ENCODE assay signal across 9 cellular contexts in the genomic region with DNA sequence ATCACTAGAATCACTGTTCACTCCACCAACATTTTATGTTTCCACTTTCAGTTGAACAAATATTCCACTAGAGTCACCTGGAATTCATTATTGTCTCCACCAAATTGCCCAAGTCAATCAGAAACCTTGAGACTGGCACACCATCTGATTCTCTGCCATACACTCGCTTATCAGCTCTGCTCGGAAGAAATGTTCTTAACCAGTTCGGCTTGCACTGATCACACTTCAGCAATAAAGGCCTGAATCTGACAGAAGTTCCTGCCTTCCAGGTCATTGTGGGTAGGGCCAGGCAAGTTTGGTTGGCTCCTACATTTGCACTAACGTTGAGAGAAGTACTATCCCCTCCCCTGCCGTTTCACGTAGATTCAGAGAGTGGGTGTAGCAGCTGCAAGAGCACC. TPM values are rescaled to one million over a fixed set of nuclear protein-coding genes. Genes with fewer than 3 reads are reported as not detected.
DNase-seq lines count a peak whose midpoint lies in the region; ATAC-seq and TF ChIP-seq lines count a peak whose summit lies in the region.
"Had no signal": no experiment of that assay in that cellular context is flagged by ENCODE, and none has a peak within 500 bp of the region (broad histone marks: within the 10 kb centered on the region; RNA-seq: fewer than 3 reads in every experiment).

No MANE protein-coding gene starts in this region.

- H4K20me1 ChIP-seq in BLaER1 (peaks cover 60% of the 10 kb centered on the region), Karpas-422 (ENCODE audit: insufficient read depth, low read depth, low read length) (peaks cover 47% of the 10 kb centered on the region)

- H2AFZ ChIP-seq in Karpas-422 (ENCODE audit: low read length) = no peak overlapping the region

- H3K36me3 ChIP-seq in BLaER1 (peaks cover 36% of the 10 kb centered on the region), Karpas-422 (ENCODE audit: insufficient read depth, low read length) (peaks cover 27% of the 10 kb centered on the region; the same call in 1 of the 2 replicates)

- peaks cover 59% of the 10 kb centered on the region for H3K79me2 ChIP-seq in Karpas-422 (ENCODE audit: low read length)

- H3K4me1 Mint-ChIP-seq in nephron = peaks cover 70% of the 10 kb centered on the region

- no peaks in the 10 kb centered on the region for H3K9me2 ChIP-seq in Karpas-422 (replicated peaks; ENCODE audit: insufficient read depth, low read length)

- no peaks in the 10 kb centered on the region for H3K9me3 Mint-ChIP-seq in nephron

- H3K4me1 ChIP-seq in BLaER1 (peaks cover 56% of the 10 kb centered on the region), Karpas-422 (ENCODE audit: low read length) (peaks cover 50% of the 10 kb centered on the region)

- DNase-seq in Karpas-422 (no peak), dorsolateral prefrontal cortex (no peak), CD1c-positive myeloid dendritic cell (ENCODE audit: extremely low spot score) (no peak), Ammon's horn (ENCODE audit: low spot score) (no peak), globus pallidus (ENCODE audit: low spot score) (no peak)

- H3K36me3 Mint-ChIP-seq in nephron (ENCODE audit: low read depth) = peaks cover 25% of the 10 kb centered on the region

- H3K4me3 Mint-ChIP-seq in nephron = peak overlapping the region; percentile 94 to 100 (median 100)

- H3K27ac ChIP-seq in BLaER1 (peak overlapping the region; percentile 88), Karpas-422 (ENCODE audit: low read length) (peak overlapping the region; percentile 98), dorsolateral prefrontal cortex (peak overlapping the region in 43 of 59 donors; percentile 29 to 96 (median 89))

- H3K27me3 Mint-ChIP-seq in nephron (ENCODE audit: low read depth) = no peaks in the 10 kb centered on the region

- intact Hi-C loops in dorsolateral prefrontal cortex (cut with DNase I) = loop anchor here (2.0 to 10.0 kb wide), 4 partner anchors 39 to 187 kb away; a partner anchor contains a TSS

- H3K9me3 ChIP-seq in BLaER1 (no peaks in the 10 kb centered on the region), Karpas-422 (ENCODE audit: low read length) (no peaks in the 10 kb centered on the region)

- H3K9ac ChIP-seq in BLaER1 (peak overlapping the region; percentile 90), Karpas-422 (ENCODE audit: low read length) (peak overlapping the region; percentile 96)

- H3K27ac Mint-ChIP-seq in nephron = peak overlapping the region; percentile 78 to 98 (median 96)

- TF ChIP-seq CTCF in dorsolateral prefrontal cortex (IDR thresholded peaks at IDR 0.05 in 54 of 56, conservative IDR thresholded peaks at IDR 0.05 in 2 of 56; ENCODE audit: low read depth in 1 of 56, partially characterized antibody in 56 of 56) (no peak), nephron (IDR thresholded peaks at IDR 0.05; ENCODE audit: unreplicated experiment in 3 of 3) (no peak)

- no peak for ATAC-seq in HG03280 (IDR thresholded peaks at IDR 0.05; ENCODE audit: unreplicated experiment)

- H3K4me2 ChIP-seq in BLaER1 = peak overlapping the region; percentile 96
- peak overlapping the region; percentile 94 for H3K4me2 ChIP-seq in Karpas-422 (ENCODE audit: low read depth, low read length, poor library complexity, severe bottlenecking)

- H3K27me3 ChIP-seq in BLaER1 (no peaks in the 10 kb centered on the region), Karpas-422 (ENCODE audit: low read length) (no peaks in the 10 kb centered on the region), dorsolateral prefrontal cortex (no peaks in the 10 kb centered on the region)

- peak overlapping the region; percentile 88 for H3K4me3 ChIP-seq in BLaER1
- peak overlapping the region; percentile 87 for H3K4me3 ChIP-seq in Karpas-422 (ENCODE audit: low read length)
- H3K4me3 ChIP-seq in dorsolateral prefrontal cortex = peak overlapping the region; percentile 66 to 99 (median 93)

RNA-seq across cellular contexts. Expression of a gene that starts 10.0 kb away (rescaled TPM):
- total RNA-seq in Karpas-422 (2014; rRNA removed; shearing (Covaris generic); ENCODE audit: low replicate concordance) = 257 and 258 TPM in 2 replicates
- 100 to 1,000 TPM in 118 of 120 experiments, 10 to 100 TPM in 2; 94.1 to 261 (median 167) TPM for total RNA-seq in dorsolateral prefrontal cortex

RNA-seq across cellular contexts. Expression of a gene that starts 24.2 kb away (rescaled TPM):
- not detected in 2 replicates for total RNA-seq in Karpas-422 (2014; rRNA removed; shearing (Covaris generic); ENCODE audit: low replicate concordance)
- total RNA-seq in dorsolateral prefrontal cortex = 1 to 10 TPM in 1 of 120 experiments, not detected in 119; 1.9 TPM
- total RNA-seq: activated CD8-positive, alpha-beta memory T cell treated with anti-CD3 and anti-CD28 coated beads for 36 hours had no signal

RNA-seq across cellular contexts. Expression of a gene that starts 27.1 kb away (rescaled TPM):
- total RNA-seq in Karpas-422 (2014; rRNA removed; shearing (Covaris generic); ENCODE audit: low replicate concordance) = not detected in 2 replicates
- total RNA-seq in dorsolateral prefrontal cortex = 1 to 10 TPM in 5 of 120 experiments, under 1 TPM in 70, not detected in 45; 0.06 to 1.6 (median 0.13) TPM

RNA-seq across cellular contexts. Expression of a gene that starts 38.8 kb away (rescaled TPM):
- total RNA-seq in Karpas-422 (2014; rRNA removed; shearing (Covaris generic); ENCODE audit: low replicate concordance) = 58.6 and 119 TPM in 2 replicates
- 100 to 1,000 TPM; 100 to 166 (median 130) TPM for total RNA-seq in dorsolateral prefrontal cortex
